ENCODE assay signal across 11 cellular contexts in genomic region chr2:216370961-216371633, GRCh38. TPM values are rescaled to one million over a fixed set of nuclear protein-coding genes. Genes with fewer than 3 reads are reported as not detected.
DNase-seq lines count a peak whose midpoint lies in the region; ATAC-seq and TF ChIP-seq lines count a peak whose summit lies in the region.
"Had no signal": no experiment of that assay in that cellular context is flagged by ENCODE, and none has a peak within 500 bp of the region (broad histone marks: within the 10 kb centered on the region; RNA-seq: fewer than 3 reads in every experiment).

No MANE protein-coding gene starts in this region.

- H3K36me3 ChIP-seq in WERI-Rb-1 (no peaks in the 10 kb centered on the region), iPS DF 6.9 (ENCODE audit: control insufficient read depth, insufficient read depth, low read length) (no peaks in the 10 kb centered on the region)

- H3K4me3 Mint-ChIP-seq in T-helper 2 cell treated with Interferon-gamma antibody and Interleukin-4, amounts not matched to agents 5 μg/mL and 100 μg/mL, for 36 hours: peak overlapping the region; percentile 16
- H3K4me3 Mint-ChIP-seq in stimulated activated effector memory CD8-positive, alpha-beta T cell treated with anti-CD3 and anti-CD28 coated beads, Interleukin-12 subunit alpha, Interleukin-12 subunit beta, amount 100 ng/mL, for 72 hours: peak overlapping the region; percentile 49
- H3K4me3 Mint-ChIP-seq: activated CD8-positive, alpha-beta T cell treated with anti-CD3 and anti-CD28 coated beads for 36 hours had no signal

- no peaks in the 10 kb centered on the region for H3K36me3 Mint-ChIP-seq in T-helper 2 cell treated with Interferon-gamma antibody and Interleukin-4, amounts not matched to agents 5 μg/mL and 100 μg/mL, for 36 hours (ENCODE audit: low read depth)
- no peaks in the 10 kb centered on the region for H3K36me3 Mint-ChIP-seq in stimulated activated effector memory CD8-positive, alpha-beta T cell treated with anti-CD3 and anti-CD28 coated beads, Interleukin-12 subunit alpha, Interleukin-12 subunit beta, amount 100 ng/mL, for 72 hours

- H3K27ac Mint-ChIP-seq in T-helper 2 cell treated with Interferon-gamma antibody and Interleukin-4, amounts not matched to agents 5 μg/mL and 100 μg/mL, for 36 hours: no peak overlapping the region
- no peak overlapping the region for H3K27ac Mint-ChIP-seq in stimulated activated effector memory CD8-positive, alpha-beta T cell treated with anti-CD3 and anti-CD28 coated beads, Interleukin-12 subunit alpha, Interleukin-12 subunit beta, amount 100 ng/mL, for 72 hours
- H3K27ac Mint-ChIP-seq: activated CD8-positive, alpha-beta T cell treated with anti-CD3 and anti-CD28 coated beads for 36 hours had no signal

- WGBS in iPS DF 6.9 (ENCODE audit: insufficient coverage, insufficient read length): no CpG with 5 or more reads among the region's 45 CpGs

- H3K4me1 Mint-ChIP-seq in T-helper 2 cell treated with Interferon-gamma antibody and Interleukin-4, amounts not matched to agents 5 μg/mL and 100 μg/mL, for 36 hours (ENCODE audit: low read depth): peaks cover 2% of the 10 kb centered on the region
- peaks cover 26% of the 10 kb centered on the region for H3K4me1 Mint-ChIP-seq in stimulated activated effector memory CD8-positive, alpha-beta T cell treated with anti-CD3 and anti-CD28 coated beads, Interleukin-12 subunit alpha, Interleukin-12 subunit beta, amount 100 ng/mL, for 72 hours

- H3K27me3 ChIP-seq in WERI-Rb-1 (ENCODE audit: insufficient read depth, low read depth, severe bottlenecking): peaks cover 22% of the 10 kb centered on the region
- peaks cover 4% of the 10 kb centered on the region; the same call in 1 of the 2 replicates for H3K27me3 ChIP-seq in iPS DF 6.9 (ENCODE audit: control insufficient read depth, insufficient read depth, low read length)

- no peaks in the 10 kb centered on the region for H3K9me3 Mint-ChIP-seq in T-helper 2 cell treated with Interferon-gamma antibody and Interleukin-4, amounts not matched to agents 5 μg/mL and 100 μg/mL, for 36 hours
- no peaks in the 10 kb centered on the region for H3K9me3 Mint-ChIP-seq in stimulated activated effector memory CD8-positive, alpha-beta T cell treated with anti-CD3 and anti-CD28 coated beads, Interleukin-12 subunit alpha, Interleukin-12 subunit beta, amount 100 ng/mL, for 72 hours
- H3K9me3 Mint-ChIP-seq: activated CD8-positive, alpha-beta T cell treated with anti-CD3 and anti-CD28 coated beads for 36 hours had no signal

- no peak for DNase-seq in T-helper 2 cell treated with Interferon-gamma antibody and Interleukin-4, amounts not matched to agents 5 μg/mL and 100 μg/mL, for 36 hours (ENCODE audit: low spot score)
- no peak for DNase-seq in T-helper 2 cell
- DNase-seq in WERI-Rb-1: peak; percentile 15
- no peak for DNase-seq in iPS DF 6.9 (ENCODE audit: low read depth, low spot score)
- DNase-seq in stimulated activated effector memory CD8-positive, alpha-beta T cell treated with anti-CD3 and anti-CD28 coated beads, Interleukin-12 subunit alpha, Interleukin-12 subunit beta, amount 100 ng/mL, for 72 hours (ENCODE audit: low spot score in 2 of 2): no peak
- DNase-seq in cerebellum (ENCODE audit: low spot score): no peak
- no peak for DNase-seq in effector CD8-positive, alpha-beta T cell (lab: John Stamatoyannopoulos, UW)
- DNase-seq: activated CD8-positive, alpha-beta T cell treated with anti-CD3 and anti-CD28 coated beads for 36 hours; MM.1S; stimulated activated CD4-positive, alpha-beta T cell treated with anti-CD3 and anti-CD28 coated beads, Interleukin-4, amount 100 ng/mL, for 4 hours had no signal

- peaks cover 72% of the 10 kb centered on the region for H3K27me3 Mint-ChIP-seq in T-helper 2 cell treated with Interferon-gamma antibody and Interleukin-4, amounts not matched to agents 5 μg/mL and 100 μg/mL, for 36 hours (ENCODE audit: low read depth)

- no peak for ATAC-seq in stimulated activated effector memory CD8-positive, alpha-beta T cell treated with anti-CD3 and anti-CD28 coated beads, Interleukin-12 subunit alpha, Interleukin-12 subunit beta, amount 100 ng/mL, for 72 hours
- ATAC-seq in HG03469 (IDR thresholded peaks at IDR 0.05; ENCODE audit: unreplicated experiment): no peak

- H3K4me1 ChIP-seq in iPS DF 6.9 (ENCODE audit: control insufficient read depth, insufficient read depth, low read length): peaks cover 1% of the 10 kb centered on the region; the same call in 1 of the 2 replicates

- no peak for TF ChIP-seq CTCF in WERI-Rb-1 (IDR thresholded peaks at IDR 0.05; ENCODE audit: low read depth, low read length)

- H3K9me3 ChIP-seq in WERI-Rb-1 (ENCODE audit: severe bottlenecking): no peaks in the 10 kb centered on the region
- H3K9me3 ChIP-seq in iPS DF 6.9 (ENCODE audit: control insufficient read depth, insufficient read depth, low read length): no peaks in the 10 kb centered on the region

- H3K4me3 ChIP-seq in WERI-Rb-1 (ENCODE audit: low read depth, low read length) (peak overlapping the region; percentile 54), iPS DF 6.9 (ENCODE audit: low read length) (peak overlapping the region; percentile 62)

- H3K27ac ChIP-seq in WERI-Rb-1 (no peak overlapping the region), iPS DF 6.9 (ENCODE audit: low read length) (no peak overlapping the region)

RNA-seq across cellular contexts. Expression of gene MARCHF4, which starts 1.2 kb away (rescaled TPM):
- 7.3 TPM for total RNA-seq in cerebellum
- total RNA-seq: activated CD8-positive, alpha-beta T cell treated with anti-CD3 and anti-CD28 coated beads for 36 hours had no signal

RNA-seq across cellular contexts. Expression of gene SMARCAL1, which starts 41.2 kb away (rescaled TPM):
- 23.6 TPM for total RNA-seq in cerebellum
